Comparison of ENCODE assay signal across 8 cellular contexts in genomic region chr22:37657590-37658132, GRCh38. TPM values are rescaled to one million over a fixed set of nuclear protein-coding genes. Genes with fewer than 3 reads are reported as not detected.
DNase-seq lines count a peak whose midpoint lies in the region; ATAC-seq and TF ChIP-seq lines count a peak whose summit lies in the region.

No MANE protein-coding gene starts in this region.

- ATAC-seq in HG03342 (IDR thresholded peaks at IDR 0.05; ENCODE audit: unreplicated experiment) = no peak

- H3K27me3 ChIP-seq in CD4-positive, alpha-beta memory T cell (ENCODE audit: insufficient read depth, low read length) = no peaks in the 10 kb centered on the region
- H3K27me3 ChIP-seq in brain microvascular endothelial cell (replicated peaks) = no peaks in the 10 kb centered on the region

- peak overlapping the region; percentile 27 to 41 for H3K4me3 ChIP-seq in CD4-positive, alpha-beta memory T cell (ENCODE audit: low read length in 2 of 2)
- peak overlapping the region; percentile 62 for H3K4me3 ChIP-seq in brain microvascular endothelial cell (ENCODE audit: low read depth, low read length)

- peaks cover 33% of the 10 kb centered on the region for H3K4me1 ChIP-seq in CD4-positive, alpha-beta memory T cell (ENCODE audit: insufficient read depth, low read length)

- in situ Hi-C loops in brain microvascular endothelial cell (cut with HindIII; ENCODE audit: low pct_ligation_motif_present, low sequenced_read_pairs) = no loop called here

- DNase-seq in CD4-positive, alpha-beta memory T cell = peak in 1 of 5 donors; percentile 34
- DNase-seq in brain microvascular endothelial cell (no peak), mesothelial cell of epicardium (ENCODE audit: low spot score in 2 of 2, unreplicated experiment in 2 of 2) (no peak), occipital lobe (lab: John Stamatoyannopoulos, UW) (no peak), posterior cingulate gyrus (no peak), DMS153 (lab: John Stamatoyannopoulos, UW) (no peak)

- intact Hi-C loops in CD4-positive, alpha-beta memory T cell (cut with micrococcal nuclease) = loop anchor here (1.0 to 2.0 kb wide), 4 partner anchors 19 to 49 kb away; partner anchors contain the start of genes GGA1 and SH3BP1
- intact Hi-C loops in posterior cingulate gyrus (cut with DNase I) = no loop called here

- peaks cover 29 to 49% (median 37%) of the 10 kb centered on the region in 4 donors for H3K4me1 Mint-ChIP-seq in CD4-positive, alpha-beta memory T cell
- H3K4me1 Mint-ChIP-seq in IgD-negative memory B cell (peaks cover 30 to 37% (median 37%) of the 10 kb centered on the region in 3 donors), mesothelial cell of epicardium (peaks cover 41% of the 10 kb centered on the region)

- H3K9me3 ChIP-seq in CD4-positive, alpha-beta memory T cell (ENCODE audit: control insufficient read depth in 1 of 2, low read length in 2 of 2) = no peaks in the 10 kb centered on the region

- no peak for TF ChIP-seq CTCF in brain microvascular endothelial cell (IDR thresholded peaks at IDR 0.05; ENCODE audit: low read depth, low read length, missing control alignments)
- TF ChIP-seq CTCF in mesothelial cell of epicardium (IDR thresholded peaks at IDR 0.05; ENCODE audit: unreplicated experiment) = no peak

- peak overlapping the region; percentile 85 to 98 (median 93) for H3K27ac Mint-ChIP-seq in CD4-positive, alpha-beta memory T cell
- peak overlapping the region; percentile 87 to 93 (median 90) for H3K27ac Mint-ChIP-seq in IgD-negative memory B cell
- peak overlapping the region; percentile 98 for H3K27ac Mint-ChIP-seq in mesothelial cell of epicardium

- POLR2A ChIA-PET in CD4-positive, alpha-beta memory T cell (lab: Charles Lee; ENCODE audit: partially characterized antibody) = interaction anchor here (0.6 to 13.9 kb wide), 18 partner anchors 9 to 413 kb away, joined by 3 to 348 read pairs (median 8); partner anchors contain the start of genes GGA1, LGALS1, NOL12 and RAC2

- peak overlapping the region; percentile 63 for H3K27ac ChIP-seq in CD4-positive, alpha-beta memory T cell (ENCODE audit: low read depth, low read length)
- H3K27ac ChIP-seq in brain microvascular endothelial cell = peak overlapping the region; percentile 46

- H3K36me3 ChIP-seq in CD4-positive, alpha-beta memory T cell (ENCODE audit: insufficient read depth, low read length) = peaks cover 16% of the 10 kb centered on the region
- peaks cover 11% of the 10 kb centered on the region for H3K36me3 ChIP-seq in brain microvascular endothelial cell (replicated peaks)

- CTCF ChIA-PET in CD4-positive, alpha-beta memory T cell (lab: Charles Lee; ENCODE audit: partially characterized antibody) = interaction anchor here (0.6 to 17.5 kb wide), 24 partner anchors 8 to 206 kb away, joined by 3 to 221 read pairs (median 5); partner anchors contain the start of genes LGALS1, NOL12 and SH3BP1

- peak overlapping the region; percentile 74 to 94 (median 86) for H3K4me3 Mint-ChIP-seq in CD4-positive, alpha-beta memory T cell
- peak overlapping the region; percentile 88 to 96 (median 92) for H3K4me3 Mint-ChIP-seq in IgD-negative memory B cell
- peak overlapping the region; percentile 81 for H3K4me3 Mint-ChIP-seq in mesothelial cell of epicardium

- no peaks in the 10 kb centered on the region for H3K27me3 Mint-ChIP-seq in CD4-positive, alpha-beta memory T cell
- H3K27me3 Mint-ChIP-seq in IgD-negative memory B cell = no peaks in the 10 kb centered on the region
- no peaks in the 10 kb centered on the region for H3K27me3 Mint-ChIP-seq in mesothelial cell of epicardium (ENCODE audit: low read depth)

- peaks cover 5 to 30% of the 10 kb centered on the region in 2 donors for H3K36me3 Mint-ChIP-seq in CD4-positive, alpha-beta memory T cell
- H3K36me3 Mint-ChIP-seq in IgD-negative memory B cell (peaks cover 2% of the 10 kb centered on the region), mesothelial cell of epicardium (peaks cover 5% of the 10 kb centered on the region)

- no peaks in the 10 kb centered on the region for H3K9me3 Mint-ChIP-seq in CD4-positive, alpha-beta memory T cell
- H3K9me3 Mint-ChIP-seq in IgD-negative memory B cell (no peaks in the 10 kb centered on the region), mesothelial cell of epicardium (no peaks in the 10 kb centered on the region)

RNA-seq across cellular contexts. Expression of gene PDXP, which starts 0.9 kb away (rescaled TPM):
- 1 to 10 TPM; 7.3 to 9.8 TPM for total RNA-seq in CD4-positive, alpha-beta memory T cell
- 1 to 10 TPM in 1 of 2 donors, under 1 TPM in 1; 0.38 to 7.1 TPM for polyA plus RNA-seq in CD4-positive, alpha-beta memory T cell
- 2.4 TPM for polyA plus RNA-seq in IgD-negative memory B cell
- total RNA-seq in mesothelial cell of epicardium (15.6 to 16.5 TPM (median 16.1 TPM) in 3 replicates), occipital lobe (40.6 TPM)

RNA-seq across cellular contexts. Expression of gene LGALS1, which starts 17.8 kb away (rescaled TPM):
- total RNA-seq in CD4-positive, alpha-beta memory T cell = 10 to 100 TPM; 64.8 to 68.7 TPM
- 100 to 1,000 TPM; 315 to 358 TPM for polyA plus RNA-seq in CD4-positive, alpha-beta memory T cell
- polyA plus RNA-seq in IgD-negative memory B cell = 314 TPM
- total RNA-seq in mesothelial cell of epicardium (238 to 262 TPM (median 242 TPM) in 3 replicates), occipital lobe (119 TPM)

RNA-seq across cellular contexts. Expression of gene SH3BP1, which starts 18.2 kb away (rescaled TPM):
- total RNA-seq in CD4-positive, alpha-beta memory T cell = 10 to 100 TPM; 84.0 to 89.2 TPM
- 10 to 100 TPM; 17.6 to 30.3 TPM for polyA plus RNA-seq in CD4-positive, alpha-beta memory T cell
- 14.7 TPM for polyA plus RNA-seq in IgD-negative memory B cell
- total RNA-seq in mesothelial cell of epicardium = 30.0 to 33.0 TPM (median 31.9 TPM) in 3 replicates
- total RNA-seq in occipital lobe = 1.9 TPM

RNA-seq across cellular contexts. Expression of gene NOL12, which starts 28.5 kb away (rescaled TPM):
- total RNA-seq in CD4-positive, alpha-beta memory T cell = 10 to 100 TPM; 50.3 to 52.0 TPM
- 10 to 100 TPM; 38.8 to 51.6 TPM for polyA plus RNA-seq in CD4-positive, alpha-beta memory T cell
- polyA plus RNA-seq in IgD-negative memory B cell = 47.0 TPM
- total RNA-seq in mesothelial cell of epicardium (23.9 to 25.2 TPM (median 24.8 TPM) in 3 replicates), occipital lobe (18.2 TPM)

RNA-seq across cellular contexts. Expression of gene TRIOBP, which starts 39.2 kb away (rescaled TPM):
- total RNA-seq in CD4-positive, alpha-beta memory T cell = 10 to 100 TPM; 25.8 to 26.1 TPM
- polyA plus RNA-seq in CD4-positive, alpha-beta memory T cell = 10 to 100 TPM in 1 of 2 donors, 1 to 10 TPM in 1; 9.2 to 13.0 TPM
- polyA plus RNA-seq in IgD-negative memory B cell = 16.1 TPM
- 69.2 to 76.1 TPM (median 71.4 TPM) in 3 replicates for total RNA-seq in mesothelial cell of epicardium
- total RNA-seq in occipital lobe = 13.4 TPM

Comparison
In these comparisons a context has a peak if more than half of its experiments do, and no peak if none do; other contexts are left out.
1. RNA of gene SH3BP1, which starts 18.2 kb away (total RNA-seq): 84.0 to 89.2 TPM in CD4-positive, alpha-beta memory T cell and 30.0 to 33.0 TPM in mesothelial cell of epicardium; 1.9 TPM in occipital lobe (single experiment); every median in the first group is over 10 times any median in the second.
2. Peak in every context shown above with its lines, with median percentiles within 50 percentile points of each other: H3K27ac Mint-ChIP-seq and H3K4me3 Mint-ChIP-seq.